ENCODE assay signal across 32 cellular contexts in genomic region chr12:87303396-87304012, GRCh38.
"Had no signal": no experiment of that assay in that cellular context is flagged by ENCODE, and none has a peak within 500 bp of the region (broad histone marks: within the 10 kb centered on the region; RNA-seq: fewer than 3 reads in every experiment).

No MANE protein-coding gene starts in this region.

- H3K4me1 Mint-ChIP-seq: activated CD4-positive, alpha-beta T cell treated with anti-CD3 and anti-CD28 coated beads for 36 hours; activated CD4-positive, alpha-beta T cell treated with anti-CD3 and anti-CD28 coated beads, Interleukin-2, amount 10 ng/mL, durations not matched to agents 24 days and 14 days; activated CD8-positive, alpha-beta memory T cell treated with anti-CD3 and anti-CD28 coated beads, Interleukin-2, amount 10 ng/mL, durations not matched to agents 7 days and 5 days; activated naive CD4-positive, alpha-beta T cell treated with anti-CD3 and anti-CD28 coated beads, Interleukin-2, amount 50 U/mL, for 24 hours; activated naive CD8-positive, alpha-beta T cell treated with anti-CD3 and anti-CD28 coated beads for 36 hours; activated naive CD8-positive, alpha-beta T cell treated with anti-CD3 and anti-CD28 coated beads, Interleukin-2, amount 50 U/mL, for 24 hours; T-helper 17 cell had no signal

- H3K4me3 ChIP-seq: adrenal gland, body of pancreas, colonic mucosa had no signal

- H3K27me3 ChIP-seq: adrenal gland, body of pancreas, colonic mucosa had no signal

- H3K36me3 ChIP-seq: adrenal gland, colonic mucosa had no signal

- H3K9me3 ChIP-seq: adrenal gland, body of pancreas, colonic mucosa had no signal

- DNase-seq: activated CD4-positive, alpha-beta memory T cell treated with anti-CD3 and anti-CD28 coated beads for 36 hours; activated CD4-positive, alpha-beta T cell treated with anti-CD3 and anti-CD28 coated beads for 36 hours; activated CD4-positive, alpha-beta T cell treated with anti-CD3 and anti-CD28 coated beads, Interleukin-2, amount 10 ng/mL, durations not matched to agents 24 days and 14 days; activated CD4-positive, CD25-positive, alpha-beta regulatory T cell; activated CD4-positive, CD25-positive, alpha-beta regulatory T cell treated with anti-CD3 and anti-CD28 coated beads, Interleukin-2, amount 50 U/mL, for 72 hours; activated CD8-positive, alpha-beta memory T cell treated with anti-CD3 and anti-CD28 coated beads, Interleukin-2, amount 10 ng/mL, durations not matched to agents 7 days and 5 days; activated CD8-positive, alpha-beta memory T cell treated with anti-CD3 and anti-CD28 coated beads, Interleukin-2, amount 50 U/mL, for 4 hours; activated CD8-positive, alpha-beta T cell treated with anti-CD3 and anti-CD28 coated beads, Interleukin-2, amount 10 ng/mL, durations not matched to agents 7 days and 5 days; activated effector memory CD4-positive, alpha-beta T cell treated with anti-CD3 and anti-CD28 coated beads, Interleukin-2, amount 50 U/mL, for 16 hours; activated naive CD4-positive, alpha-beta T cell treated with anti-CD3 and anti-CD28 coated beads for 36 hours; activated naive CD8-positive, alpha-beta T cell treated with anti-CD3 and anti-CD28 coated beads for 36 hours; activated naive CD8-positive, alpha-beta T cell treated with anti-CD3 and anti-CD28 coated beads, Interleukin-2, amount 50 U/mL, for 24 hours; activated T-cell treated with anti-CD3 and anti-CD28 coated beads, Interleukin-2, amount 50 U/mL, for 1 hour; activated T-cell treated with anti-CD3 and anti-CD28 coated beads, Interleukin-2, amount 50 U/mL, for 48 hours; adrenal gland; amygdala; aorta; body of pancreas; caudate nucleus; colonic mucosa; effector CD8-positive, alpha-beta T cell; foreskin fibroblast; head of caudate nucleus; T-helper 17 cell had no signal

- FAIRE-seq: endometrium, endothelial cell of umbilical vein, frontal cortex had no signal

- H3K4me1 ChIP-seq: adrenal gland, colonic mucosa had no signal

- H3K27ac Mint-ChIP-seq: activated CD4-positive, alpha-beta memory T cell treated with anti-CD3 and anti-CD28 coated beads for 36 hours; activated CD4-positive, alpha-beta T cell treated with anti-CD3 and anti-CD28 coated beads for 36 hours; activated CD4-positive, alpha-beta T cell treated with anti-CD3 and anti-CD28 coated beads, Interleukin-2, amount 10 ng/mL, durations not matched to agents 24 days and 14 days; activated CD8-positive, alpha-beta memory T cell treated with anti-CD3 and anti-CD28 coated beads, Interleukin-2, amount 10 ng/mL, durations not matched to agents 7 days and 5 days; activated CD8-positive, alpha-beta T cell treated with anti-CD3 and anti-CD28 coated beads, Interleukin-2, amount 10 ng/mL, durations not matched to agents 7 days and 5 days; activated naive CD4-positive, alpha-beta T cell treated with anti-CD3 and anti-CD28 coated beads for 36 hours; activated naive CD4-positive, alpha-beta T cell treated with anti-CD3 and anti-CD28 coated beads, Interleukin-2, amount 50 U/mL, for 24 hours; activated naive CD8-positive, alpha-beta T cell treated with anti-CD3 and anti-CD28 coated beads for 36 hours; activated naive CD8-positive, alpha-beta T cell treated with anti-CD3 and anti-CD28 coated beads, Interleukin-2, amount 50 U/mL, for 24 hours; activated T-helper 1 cell treated with anti-CD3 and anti-CD28 coated beads, Interleukin-12 subunit alpha, Interleukin-12 subunit beta, Interleukin-2, Interleukin-4 antibody, amounts not matched to agents 30 ng/mL and 10 ng/mL and 1 ng/mL, durations not matched to agents 14 hours and 24 hours and 36 hours; activated T-helper 2 cell treated with anti-CD3 and anti-CD28 coated beads, Interferon-gamma antibody, Interleukin-2, Interleukin-4, amounts not matched to agents 10 μg/mL and 5 μg/mL and 100 μg/mL, durations not matched to agents 14 hours and 24 hours and 36 hours; T-helper 17 cell; T-helper 2 cell treated with Interferon-gamma antibody and Interleukin-4, amounts not matched to agents 5 μg/mL and 100 μg/mL, for 36 hours had no signal

- H3K27ac ChIP-seq: adrenal gland, body of pancreas, colonic mucosa, epithelial cell of prostate had no signal

- H3K27me3 Mint-ChIP-seq: activated CD4-positive, alpha-beta memory T cell treated with anti-CD3 and anti-CD28 coated beads for 36 hours; activated CD4-positive, alpha-beta T cell treated with anti-CD3 and anti-CD28 coated beads for 36 hours; activated CD4-positive, alpha-beta T cell treated with anti-CD3 and anti-CD28 coated beads, Interleukin-2, amount 10 ng/mL, durations not matched to agents 24 days and 14 days; activated CD8-positive, alpha-beta memory T cell treated with anti-CD3 and anti-CD28 coated beads, Interleukin-2, amount 10 ng/mL, durations not matched to agents 7 days and 5 days; activated naive CD4-positive, alpha-beta T cell treated with anti-CD3 and anti-CD28 coated beads, Interleukin-2, amount 50 U/mL, for 24 hours; activated naive CD8-positive, alpha-beta T cell treated with anti-CD3 and anti-CD28 coated beads for 36 hours; activated naive CD8-positive, alpha-beta T cell treated with anti-CD3 and anti-CD28 coated beads, Interleukin-2, amount 50 U/mL, for 24 hours; T-helper 17 cell had no signal

- H3K9me3 Mint-ChIP-seq: activated CD4-positive, alpha-beta T cell treated with anti-CD3 and anti-CD28 coated beads, Interleukin-2, amount 10 ng/mL, durations not matched to agents 24 days and 14 days; activated naive CD4-positive, alpha-beta T cell treated with anti-CD3 and anti-CD28 coated beads for 36 hours; activated naive CD4-positive, alpha-beta T cell treated with anti-CD3 and anti-CD28 coated beads, Interleukin-2, amount 50 U/mL, for 24 hours; activated naive CD8-positive, alpha-beta T cell treated with anti-CD3 and anti-CD28 coated beads for 36 hours; activated naive CD8-positive, alpha-beta T cell treated with anti-CD3 and anti-CD28 coated beads, Interleukin-2, amount 50 U/mL, for 24 hours; activated T-helper 1 cell treated with anti-CD3 and anti-CD28 coated beads, Interleukin-12 subunit alpha, Interleukin-12 subunit beta, Interleukin-2, Interleukin-4 antibody, amounts not matched to agents 30 ng/mL and 10 ng/mL and 1 ng/mL, durations not matched to agents 14 hours and 24 hours and 36 hours; activated T-helper 2 cell treated with anti-CD3 and anti-CD28 coated beads, Interferon-gamma antibody, Interleukin-2, Interleukin-4, amounts not matched to agents 10 μg/mL and 5 μg/mL and 100 μg/mL, durations not matched to agents 14 hours and 24 hours and 36 hours; T-helper 2 cell treated with Interferon-gamma antibody and Interleukin-4, amounts not matched to agents 5 μg/mL and 100 μg/mL, for 36 hours had no signal

- H3K4me3 Mint-ChIP-seq: activated CD4-positive, alpha-beta memory T cell treated with anti-CD3 and anti-CD28 coated beads for 36 hours; activated CD4-positive, alpha-beta T cell treated with anti-CD3 and anti-CD28 coated beads for 36 hours; activated CD4-positive, alpha-beta T cell treated with anti-CD3 and anti-CD28 coated beads, Interleukin-2, amount 10 ng/mL, durations not matched to agents 24 days and 14 days; activated CD8-positive, alpha-beta memory T cell treated with anti-CD3 and anti-CD28 coated beads, Interleukin-2, amount 10 ng/mL, durations not matched to agents 7 days and 5 days; activated CD8-positive, alpha-beta T cell treated with anti-CD3 and anti-CD28 coated beads, Interleukin-2, amount 10 ng/mL, durations not matched to agents 7 days and 5 days; activated naive CD4-positive, alpha-beta T cell treated with anti-CD3 and anti-CD28 coated beads for 36 hours; activated naive CD4-positive, alpha-beta T cell treated with anti-CD3 and anti-CD28 coated beads, Interleukin-2, amount 50 U/mL, for 24 hours; activated naive CD8-positive, alpha-beta T cell treated with anti-CD3 and anti-CD28 coated beads for 36 hours; activated naive CD8-positive, alpha-beta T cell treated with anti-CD3 and anti-CD28 coated beads, Interleukin-2, amount 50 U/mL, for 24 hours; activated T-helper 1 cell treated with anti-CD3 and anti-CD28 coated beads, Interleukin-12 subunit alpha, Interleukin-12 subunit beta, Interleukin-2, Interleukin-4 antibody, amounts not matched to agents 30 ng/mL and 10 ng/mL and 1 ng/mL, durations not matched to agents 14 hours and 24 hours and 36 hours; T-helper 17 cell; T-helper 2 cell treated with Interferon-gamma antibody and Interleukin-4, amounts not matched to agents 5 μg/mL and 100 μg/mL, for 36 hours had no signal

- ATAC-seq: activated CD4-positive, alpha-beta T cell treated with anti-CD3 and anti-CD28 coated beads for 36 hours; activated CD8-positive, alpha-beta memory T cell treated with anti-CD3 and anti-CD28 coated beads, Interleukin-2, amount 10 ng/mL, durations not matched to agents 7 days and 5 days; activated CD8-positive, alpha-beta T cell treated with anti-CD3 and anti-CD28 coated beads, Interleukin-2, amount 10 ng/mL, durations not matched to agents 7 days and 5 days; activated naive CD8-positive, alpha-beta T cell treated with anti-CD3 and anti-CD28 coated beads, Interleukin-2, amount 50 U/mL, for 24 hours; body of pancreas; T-helper 17 cell had no signal
